ENCODE assay signal across 2 cellular contexts in the genomic region with DNA sequence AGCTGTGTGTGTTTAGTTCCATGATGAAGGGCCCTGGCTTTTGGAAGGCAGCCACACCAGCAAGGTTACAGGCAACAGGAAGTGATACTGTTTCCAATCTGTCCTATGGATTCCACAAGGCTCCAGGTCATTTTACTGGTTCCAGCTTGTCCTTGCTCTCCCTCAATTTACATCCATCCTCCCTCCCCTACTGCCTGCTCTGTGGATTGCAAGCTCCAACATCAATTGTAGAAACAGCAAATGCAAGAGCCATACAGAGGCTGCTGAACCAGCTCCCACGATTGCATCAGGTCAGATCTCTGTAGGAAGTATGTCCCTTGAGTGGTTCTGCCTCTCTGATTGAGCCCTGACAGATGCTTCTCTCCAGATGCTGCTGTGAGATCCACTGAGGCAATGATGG.
TF ChIP-seq lines count a peak whose summit lies in the region.

No MANE protein-coding gene starts in this region.

TF ChIP-seq in WTC11, 78 proteins besides CTCF, POLR2A, EP300 and RAD21 (continued from another document and continues in another):
- TF ChIP-seq TEAD4 (CRISPR knock-in tag; IDR thresholded peaks at IDR 0.05) (no peak), GTF2I (CRISPR knock-in tag; conservative IDR thresholded peaks at IDR 0.05) (no peak), ESRRA (CRISPR knock-in tag; IDR thresholded peaks at IDR 0.05; ENCODE audit: borderline replicate concordance) (no peak), JUN (CRISPR knock-in tag; IDR thresholded peaks at IDR 0.05) (no peak), NR2C2 (CRISPR knock-in tag; IDR thresholded peaks at IDR 0.05) (no peak), NFYB (CRISPR knock-in tag; conservative IDR thresholded peaks at IDR 0.05; ENCODE audit: low read depth) (no peak)
- TF ChIP-seq, protein P1, sequence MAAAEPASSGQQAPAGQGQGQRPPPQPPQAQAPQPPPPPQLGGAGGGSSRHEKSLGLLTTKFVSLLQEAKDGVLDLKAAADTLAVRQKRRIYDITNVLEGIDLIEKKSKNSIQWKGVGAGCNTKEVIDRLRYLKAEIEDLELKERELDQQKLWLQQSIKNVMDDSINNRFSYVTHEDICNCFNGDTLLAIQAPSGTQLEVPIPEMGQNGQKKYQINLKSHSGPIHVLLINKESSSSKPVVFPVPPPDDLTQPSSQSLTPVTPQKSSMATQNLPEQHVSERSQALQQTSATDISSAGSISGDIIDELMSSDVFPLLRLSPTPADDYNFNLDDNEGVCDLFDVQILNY (CRISPR knock-in tag; IDR thresholded peaks at IDR 0.05) = no peak
- TF ChIP-seq, protein P2, sequence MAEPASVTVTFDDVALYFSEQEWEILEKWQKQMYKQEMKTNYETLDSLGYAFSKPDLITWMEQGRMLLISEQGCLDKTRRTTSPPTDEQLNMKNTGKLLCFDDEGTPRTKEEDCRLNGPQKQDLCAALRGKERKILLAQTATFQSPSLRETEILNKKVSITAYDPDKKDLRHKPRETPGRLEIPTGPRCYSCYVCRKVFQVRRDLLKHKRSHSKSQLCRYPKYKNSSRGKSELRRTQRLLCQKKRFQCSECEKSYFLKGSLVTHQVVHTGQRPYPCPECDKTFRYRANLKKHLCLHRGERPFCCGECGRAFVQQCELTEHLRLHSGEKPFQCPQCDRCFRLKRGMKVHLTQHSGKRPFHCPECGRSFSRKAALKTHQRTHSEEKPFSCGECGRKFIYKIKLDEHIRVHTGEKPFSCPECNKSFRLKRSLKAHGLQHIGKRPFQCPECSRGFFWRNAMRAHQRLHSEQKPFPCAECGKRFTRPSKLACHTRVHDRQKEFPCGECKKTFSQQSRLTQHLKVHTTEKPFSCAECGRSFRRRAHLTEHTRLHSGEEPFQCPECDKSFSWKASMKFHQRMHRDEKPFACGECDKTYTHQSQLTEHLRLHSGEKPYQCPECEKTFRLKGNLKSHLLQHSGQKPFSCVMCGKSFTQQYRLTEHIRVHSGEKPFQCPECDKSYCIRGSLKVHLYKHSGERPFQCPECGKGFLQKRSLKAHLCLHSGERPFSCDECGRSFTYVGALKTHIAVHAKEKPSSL (CRISPR knock-in tag; conservative IDR thresholded peaks at IDR 0.05) = no peak
- TF ChIP-seq, protein P3, sequence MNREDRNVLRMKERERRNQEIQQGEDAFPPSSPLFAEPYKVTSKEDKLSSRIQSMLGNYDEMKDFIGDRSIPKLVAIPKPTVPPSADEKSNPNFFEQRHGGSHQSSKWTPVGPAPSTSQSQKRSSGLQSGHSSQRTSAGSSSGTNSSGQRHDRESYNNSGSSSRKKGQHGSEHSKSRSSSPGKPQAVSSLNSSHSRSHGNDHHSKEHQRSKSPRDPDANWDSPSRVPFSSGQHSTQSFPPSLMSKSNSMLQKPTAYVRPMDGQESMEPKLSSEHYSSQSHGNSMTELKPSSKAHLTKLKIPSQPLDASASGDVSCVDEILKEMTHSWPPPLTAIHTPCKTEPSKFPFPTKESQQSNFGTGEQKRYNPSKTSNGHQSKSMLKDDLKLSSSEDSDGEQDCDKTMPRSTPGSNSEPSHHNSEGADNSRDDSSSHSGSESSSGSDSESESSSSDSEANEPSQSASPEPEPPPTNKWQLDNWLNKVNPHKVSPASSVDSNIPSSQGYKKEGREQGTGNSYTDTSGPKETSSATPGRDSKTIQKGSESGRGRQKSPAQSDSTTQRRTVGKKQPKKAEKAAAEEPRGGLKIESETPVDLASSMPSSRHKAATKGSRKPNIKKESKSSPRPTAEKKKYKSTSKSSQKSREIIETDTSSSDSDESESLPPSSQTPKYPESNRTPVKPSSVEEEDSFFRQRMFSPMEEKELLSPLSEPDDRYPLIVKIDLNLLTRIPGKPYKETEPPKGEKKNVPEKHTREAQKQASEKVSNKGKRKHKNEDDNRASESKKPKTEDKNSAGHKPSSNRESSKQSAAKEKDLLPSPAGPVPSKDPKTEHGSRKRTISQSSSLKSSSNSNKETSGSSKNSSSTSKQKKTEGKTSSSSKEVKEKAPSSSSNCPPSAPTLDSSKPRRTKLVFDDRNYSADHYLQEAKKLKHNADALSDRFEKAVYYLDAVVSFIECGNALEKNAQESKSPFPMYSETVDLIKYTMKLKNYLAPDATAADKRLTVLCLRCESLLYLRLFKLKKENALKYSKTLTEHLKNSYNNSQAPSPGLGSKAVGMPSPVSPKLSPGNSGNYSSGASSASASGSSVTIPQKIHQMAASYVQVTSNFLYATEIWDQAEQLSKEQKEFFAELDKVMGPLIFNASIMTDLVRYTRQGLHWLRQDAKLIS (CRISPR knock-in tag; IDR thresholded peaks at IDR 0.05; ENCODE audit: borderline replicate concordance) = no peak
- TF ChIP-seq, protein P4, sequence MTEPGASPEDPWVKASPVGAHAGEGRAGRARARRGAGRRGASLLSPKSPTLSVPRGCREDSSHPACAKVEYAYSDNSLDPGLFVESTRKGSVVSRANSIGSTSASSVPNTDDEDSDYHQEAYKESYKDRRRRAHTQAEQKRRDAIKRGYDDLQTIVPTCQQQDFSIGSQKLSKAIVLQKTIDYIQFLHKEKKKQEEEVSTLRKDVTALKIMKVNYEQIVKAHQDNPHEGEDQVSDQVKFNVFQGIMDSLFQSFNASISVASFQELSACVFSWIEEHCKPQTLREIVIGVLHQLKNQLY (CRISPR knock-in tag; IDR thresholded peaks at IDR 0.05) = no peak
- TF ChIP-seq, protein P5, sequence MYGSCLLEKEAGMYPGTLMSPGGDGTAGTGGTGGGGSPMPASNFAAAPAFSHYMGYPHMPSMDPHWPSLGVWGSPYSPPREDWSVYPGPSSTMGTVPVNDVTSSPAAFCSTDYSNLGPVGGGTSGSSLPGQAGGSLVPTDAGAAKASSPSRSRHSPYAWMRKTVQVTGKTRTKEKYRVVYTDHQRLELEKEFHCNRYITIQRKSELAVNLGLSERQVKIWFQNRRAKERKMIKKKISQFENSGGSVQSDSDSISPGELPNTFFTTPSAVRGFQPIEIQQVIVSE (CRISPR knock-in tag; IDR thresholded peaks at IDR 0.05; ENCODE audit: borderline replicate concordance) = no peak
- TF ChIP-seq, protein P6, sequence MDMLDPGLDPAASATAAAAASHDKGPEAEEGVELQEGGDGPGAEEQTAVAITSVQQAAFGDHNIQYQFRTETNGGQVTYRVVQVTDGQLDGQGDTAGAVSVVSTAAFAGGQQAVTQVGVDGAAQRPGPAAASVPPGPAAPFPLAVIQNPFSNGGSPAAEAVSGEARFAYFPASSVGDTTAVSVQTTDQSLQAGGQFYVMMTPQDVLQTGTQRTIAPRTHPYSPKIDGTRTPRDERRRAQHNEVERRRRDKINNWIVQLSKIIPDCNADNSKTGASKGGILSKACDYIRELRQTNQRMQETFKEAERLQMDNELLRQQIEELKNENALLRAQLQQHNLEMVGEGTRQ (CRISPR knock-in tag; IDR thresholded peaks at IDR 0.05) = no peak

TF ChIP-seq in SK-N-SH treated with all-trans-retinoic acid at 6 μM for 48 hours, 23 proteins besides CTCF, POLR2A, EP300 and RAD21 (continued from another document):
- TF ChIP-seq, protein P7, sequence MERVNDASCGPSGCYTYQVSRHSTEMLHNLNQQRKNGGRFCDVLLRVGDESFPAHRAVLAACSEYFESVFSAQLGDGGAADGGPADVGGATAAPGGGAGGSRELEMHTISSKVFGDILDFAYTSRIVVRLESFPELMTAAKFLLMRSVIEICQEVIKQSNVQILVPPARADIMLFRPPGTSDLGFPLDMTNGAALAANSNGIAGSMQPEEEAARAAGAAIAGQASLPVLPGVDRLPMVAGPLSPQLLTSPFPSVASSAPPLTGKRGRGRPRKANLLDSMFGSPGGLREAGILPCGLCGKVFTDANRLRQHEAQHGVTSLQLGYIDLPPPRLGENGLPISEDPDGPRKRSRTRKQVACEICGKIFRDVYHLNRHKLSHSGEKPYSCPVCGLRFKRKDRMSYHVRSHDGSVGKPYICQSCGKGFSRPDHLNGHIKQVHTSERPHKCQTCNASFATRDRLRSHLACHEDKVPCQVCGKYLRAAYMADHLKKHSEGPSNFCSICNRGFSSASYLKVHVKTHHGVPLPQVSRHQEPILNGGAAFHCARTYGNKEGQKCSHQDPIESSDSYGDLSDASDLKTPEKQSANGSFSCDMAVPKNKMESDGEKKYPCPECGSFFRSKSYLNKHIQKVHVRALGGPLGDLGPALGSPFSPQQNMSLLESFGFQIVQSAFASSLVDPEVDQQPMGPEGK (CRISPR knock-in tag; IDR thresholded peaks at IDR 0.05; ENCODE audit: borderline replicate concordance) = no peak
- no peak for TF ChIP-seq ESRRG (CRISPR knock-in tag; IDR thresholded peaks at IDR 0.05)
- TF ChIP-seq ZFP3 (CRISPR knock-in tag; IDR thresholded peaks at IDR 0.05) = no peak
- TF ChIP-seq ZC3H10 (CRISPR knock-in tag; IDR thresholded peaks at IDR 0.05) = no peak
